ENCODE assay signal across 1 cellular context in genomic region chr5:17219006-17219422, GRCh38.
A peak's percentile ranks its signal among the peaks of the same experiment; 100 is the strongest.
TF ChIP-seq lines count a peak whose summit lies in the region.

No MANE protein-coding gene starts in this region.

TF ChIP-seq in HEK293, 187 proteins besides CTCF, POLR2A, EP300 and RAD21 (continued from another document):
- TF ChIP-seq ZBTB6 (tag by site-specific recombination; IDR thresholded peaks at IDR 0.05), result 0 out of 2 replicates have a peak, but pooled peaks have one; percentile 42
